13 cellular contexts compared by ENCODE assay signal in the genomic region with DNA sequence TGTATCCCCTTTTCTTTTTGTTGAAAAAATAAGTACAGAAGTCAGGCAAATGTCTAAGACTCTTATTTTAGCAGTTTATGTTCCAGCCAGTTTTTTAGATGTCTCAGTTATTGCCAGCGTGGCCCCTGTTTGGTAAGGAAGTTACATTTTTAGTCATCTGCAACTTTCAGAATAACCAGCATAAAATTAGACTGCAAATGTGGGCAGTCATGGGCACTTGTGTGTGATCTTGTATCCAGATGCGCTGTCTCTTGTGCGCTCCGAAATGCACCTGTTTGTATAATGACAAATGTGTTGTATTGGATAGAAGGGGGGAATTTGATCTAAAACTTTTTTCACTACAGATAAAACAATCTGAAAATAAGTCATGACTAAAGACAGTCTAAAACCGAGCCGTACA. TPM values are rescaled to one million over a fixed set of nuclear protein-coding genes. Genes with fewer than 3 reads are reported as not detected.
A peak's percentile ranks its signal among the peaks of the same experiment; 100 is the strongest.
DNase-seq lines count a peak whose midpoint lies in the region; ATAC-seq and TF ChIP-seq lines count a peak whose summit lies in the region.
"Had no signal": no experiment of that assay in that cellular context is flagged by ENCODE, and none has a peak within 500 bp of the region (broad histone marks: within the 10 kb centered on the region; RNA-seq: fewer than 3 reads in every experiment).

No MANE protein-coding gene starts in this region.

- CTCF ChIA-PET in activated B cell treated with CpG ODN at 0.5 μM for 24 hours (lab: Charles Lee) (interaction anchor here (0.7 to 2.7 kb wide), 7 partner anchors 14 to 171 kb away, joined by 3 to 14 read pairs (median 3); no protein-coding TSS in a partner anchor), SK-N-SH (lab: Yijun Ruan, JAX) (interaction anchor here (0.7 kb wide), 2 partner anchors 117 to 197 kb away, joined by 3 read pairs; no protein-coding TSS in a partner anchor)

- no peak for DNase-seq in natural killer cell treated with Interleukin-12 subunit alpha and Interleukin-12 subunit beta and Interleukin-15 and Interleukin-18, amount 100 ng/mL, for 72 hours (ENCODE audit: low spot score)
- no peak for DNase-seq in natural killer cell
- no peak for DNase-seq in activated B cell treated with CpG ODN at 0.5 μM for 24 hours
- no peak for DNase-seq in SK-N-SH
- DNase-seq: foreskin keratinocyte, HCEC 1CT, left ventricle myocardium superior had no signal

- peak in 1 of 2 donors; percentile 58 for ATAC-seq in natural killer cell treated with Interleukin-12 subunit alpha and Interleukin-12 subunit beta and Interleukin-15 and Interleukin-18, amount 100 ng/mL, for 72 hours
- ATAC-seq in natural killer cell, result no peak
- peak; percentile 45 for ATAC-seq in HG02798 (IDR thresholded peaks at IDR 0.05; ENCODE audit: poor library complexity, unreplicated experiment)
- ATAC-seq in activated B cell treated with CpG ODN at 0.5 μM for 24 hours (ENCODE audit: low read depth), result peak; percentile 10
- no peak for ATAC-seq in HG02981 (IDR thresholded peaks at IDR 0.05; ENCODE audit: unreplicated experiment)
- no peak for ATAC-seq in GM19397 (IDR thresholded peaks at IDR 0.05; ENCODE audit: unreplicated experiment)
- ATAC-seq: foreskin keratinocyte had no signal

- H3K27ac ChIP-seq in stomach smooth muscle (ENCODE audit: low read length) (peak overlapping the region; percentile 84), SK-N-SH (ENCODE audit: low read depth in 2 of 2, low read length in 1 of 2) (no peak overlapping the region)
- H3K27ac ChIP-seq: foreskin keratinocyte, SK-N-MC had no signal

- intact Hi-C loops in natural killer cell (cut with micrococcal nuclease), result loop anchor here (10.0 kb wide), 1 partner anchor 1298 kb away; no protein-coding TSS in a partner anchor
- intact Hi-C loops in activated B cell treated with CpG ODN at 0.5 μM for 24 hours (cut with micrococcal nuclease), result loop anchor here (5.0 kb wide), 3 partner anchors 50 to 770 kb away; no protein-coding TSS in a partner anchor

- no peaks in the 10 kb centered on the region for H3K27me3 Mint-ChIP-seq in natural killer cell treated with Interleukin-12 subunit alpha and Interleukin-12 subunit beta and Interleukin-15 and Interleukin-18, amount 100 ng/mL, for 72 hours
- H3K27me3 Mint-ChIP-seq in natural killer cell (ENCODE audit: low read depth in 2 of 2), result no peaks in the 10 kb centered on the region
- H3K27me3 Mint-ChIP-seq in activated B cell treated with CpG ODN at 0.5 μM for 24 hours, result no peaks in the 10 kb centered on the region
- H3K27me3 Mint-ChIP-seq: central memory CD8-positive, alpha-beta T cell had no signal

- H3K79me2 ChIP-seq in SK-N-SH (ENCODE audit: insufficient read depth), result no peaks in the 10 kb centered on the region

- no peaks in the 10 kb centered on the region for H3F3A ChIP-seq in SK-N-SH (replicated peaks; ENCODE audit: insufficient read depth)

- H3K4me1 ChIP-seq in stomach smooth muscle (ENCODE audit: control insufficient read depth, insufficient read depth, low read length) (peaks cover 45% of the 10 kb centered on the region), SK-N-SH (ENCODE audit: control insufficient read depth in 1 of 2, insufficient read depth in 2 of 2, low read depth in 1 of 2, low read length in 1 of 2) (no peaks in the 10 kb centered on the region)

- TF ChIP-seq RAD21 in SK-N-SH (IDR thresholded peaks at IDR 0.05; ENCODE audit: low read length), result no peak

- H3K9me3 ChIP-seq in stomach smooth muscle (ENCODE audit: control insufficient read depth in 2 of 2, low read length in 2 of 2) (no peaks in the 10 kb centered on the region), SK-N-SH (no peaks in the 10 kb centered on the region)

- POLR2A ChIA-PET in activated B cell treated with CpG ODN at 0.5 μM for 24 hours (lab: Charles Lee), result interaction anchor here (0.5 to 15.0 kb wide), 12 partner anchors 9 to 114 kb away, joined by 3 to 229 read pairs (median 20); partner anchors contain the start of gene CLCN4
- POLR2A ChIA-PET in SK-N-SH (lab: Yijun Ruan, JAX), result no interaction called here

- H3K4me2 ChIP-seq in SK-N-SH, result no peak overlapping the region

- no peak overlapping the region for H3K4me3 ChIP-seq in stomach smooth muscle (ENCODE audit: low read length in 2 of 2)
- H3K4me3 ChIP-seq in SK-N-SH (ENCODE audit: low read depth in 2 of 2, low read length in 1 of 2), result no peak overlapping the region
- H3K4me3 ChIP-seq: SK-N-MC had no signal

- H3K36me3 ChIP-seq in stomach smooth muscle (ENCODE audit: control insufficient read depth in 2 of 2, insufficient read depth in 2 of 2, low read length in 2 of 2) (peaks cover 0 to under 1% of the 10 kb centered on the region in 2 donors), SK-N-SH (replicated peaks in 1 of 2; ENCODE audit: control insufficient read depth in 1 of 2, insufficient read depth in 2 of 2, low read length in 1 of 2) (no peaks in the 10 kb centered on the region)

- no peaks in the 10 kb centered on the region for H4K20me1 ChIP-seq in SK-N-SH (ENCODE audit: insufficient read depth)

- no peaks in the 10 kb centered on the region for H3K9me3 Mint-ChIP-seq in natural killer cell treated with Interleukin-12 subunit alpha and Interleukin-12 subunit beta and Interleukin-15 and Interleukin-18, amount 100 ng/mL, for 72 hours
- H3K9me3 Mint-ChIP-seq in natural killer cell (no peaks in the 10 kb centered on the region), activated B cell treated with CpG ODN at 0.5 μM for 24 hours (no peaks in the 10 kb centered on the region)
- H3K9me3 Mint-ChIP-seq: central memory CD8-positive, alpha-beta T cell had no signal

- WGBS in SK-N-SH (ENCODE audit: low lambda C conversion rate), result 70% methylated on average over 6 of the region's 6 CpGs

- H3K9ac ChIP-seq in stomach smooth muscle (ENCODE audit: low read length in 2 of 2) (no peak overlapping the region), SK-N-SH (no peak overlapping the region)

- no peak for TF ChIP-seq EP300 in SK-N-SH (IDR thresholded peaks at IDR 0.05; ENCODE audit: borderline replicate concordance in 1 of 2, low read depth in 1 of 2, low read length in 1 of 2)

- H3K27me3 ChIP-seq in stomach smooth muscle (ENCODE audit: control insufficient read depth in 1 of 2, insufficient read depth in 2 of 2, low read length in 2 of 2) (peaks cover 0 to 3% of the 10 kb centered on the region in 2 donors), SK-N-SH (ENCODE audit: insufficient read depth) (no peaks in the 10 kb centered on the region)
- H3K27me3 ChIP-seq: foreskin keratinocyte had no signal

- peaks cover 5 to 16% of the 10 kb centered on the region in 2 donors for H3K4me1 Mint-ChIP-seq in natural killer cell treated with Interleukin-12 subunit alpha and Interleukin-12 subunit beta and Interleukin-15 and Interleukin-18, amount 100 ng/mL, for 72 hours (ENCODE audit: low read depth in 2 of 2)
- H3K4me1 Mint-ChIP-seq in natural killer cell, result peaks cover 0 to 13% of the 10 kb centered on the region in 2 donors
- peaks cover 80% of the 10 kb centered on the region for H3K4me1 Mint-ChIP-seq in activated B cell treated with CpG ODN at 0.5 μM for 24 hours

- H3K4me3 Mint-ChIP-seq in natural killer cell treated with Interleukin-12 subunit alpha and Interleukin-12 subunit beta and Interleukin-15 and Interleukin-18, amount 100 ng/mL, for 72 hours, result peak overlapping the region; percentile 54
- H3K4me3 Mint-ChIP-seq in natural killer cell (no peak overlapping the region), activated B cell treated with CpG ODN at 0.5 μM for 24 hours (peak overlapping the region; percentile 58)
- H3K4me3 Mint-ChIP-seq: central memory CD8-positive, alpha-beta T cell had no signal

- no peak for TF ChIP-seq CTCF in natural killer cell (IDR thresholded peaks at IDR 0.05)
- TF ChIP-seq CTCF in activated B cell treated with CpG ODN at 0.5 μM for 24 hours (IDR thresholded peaks at IDR 0.05), result no peak
- no peak for TF ChIP-seq CTCF in SK-N-SH (IDR thresholded peaks at IDR 0.05)

- no peaks in the 10 kb centered on the region for H3K36me3 Mint-ChIP-seq in natural killer cell treated with Interleukin-12 subunit alpha and Interleukin-12 subunit beta and Interleukin-15 and Interleukin-18, amount 100 ng/mL, for 72 hours
- H3K36me3 Mint-ChIP-seq in natural killer cell (no peaks in the 10 kb centered on the region), activated B cell treated with CpG ODN at 0.5 μM for 24 hours (ENCODE audit: low read depth) (peaks cover 21% of the 10 kb centered on the region)

- H2AFZ ChIP-seq in SK-N-SH (ENCODE audit: low read depth), result no peak overlapping the region

- peak overlapping the region in 1 of 2 donors; percentile 77 for H3K27ac Mint-ChIP-seq in natural killer cell treated with Interleukin-12 subunit alpha and Interleukin-12 subunit beta and Interleukin-15 and Interleukin-18, amount 100 ng/mL, for 72 hours
- H3K27ac Mint-ChIP-seq in natural killer cell (no peak overlapping the region), activated B cell treated with CpG ODN at 0.5 μM for 24 hours (peak overlapping the region; percentile 99)

- no peaks in the 10 kb centered on the region for H3K9me2 ChIP-seq in SK-N-SH

TF ChIP-seq in SK-N-SH, 30 proteins besides CTCF, POLR2A, EP300 and RAD21:
- no peak for TF ChIP-seq TAF1 (IDR thresholded peaks at IDR 0.05; ENCODE audit: borderline replicate concordance, low read depth, low read length)
- no peak for TF ChIP-seq YY1 (IDR thresholded peaks at IDR 0.05; ENCODE audit: low read depth)

RNA-seq across cellular contexts. Expression of gene CLCN4, which starts 44.3 kb away (rescaled TPM):
- total RNA-seq in natural killer cell treated with Interleukin-12 subunit alpha and Interleukin-12 subunit beta and Interleukin-15 and Interleukin-18, amount 100 ng/mL, for 72 hours, result not detected
- total RNA-seq in natural killer cell (under 1 TPM; 0.05 to 0.66 (median 0.23) TPM), activated B cell treated with CpG ODN at 0.5 μM for 24 hours (3.4 and 4.7 TPM in 2 replicates)
- 1.1 and 1.5 TPM in 2 replicates for polyA plus RNA-seq in SK-N-SH (2012; rRNA removed)
- polyA plus RNA-seq in SK-N-SH (2012; cell fraction: cytosol; rRNA removed), result 0.76 and 1.2 TPM in 2 replicates
- polyA plus RNA-seq in SK-N-SH (2012; cell fraction: nucleus; rRNA removed), result 1.2 and 1.4 TPM in 2 replicates

Comparison
In these comparisons a context has a peak if more than half of its experiments do, and no peak if none do; other contexts are left out.
1. ATAC-seq: peak in HG02798 (single experiment) and activated B cell treated with CpG ODN at 0.5 μM for 24 hours (single experiment); none in natural killer cell (0 of 3), HG02981 (single experiment) and GM19397 (single experiment).